ENCODE assay signal across 18 cellular contexts in genomic region chr4:47562297-47562696, GRCh38.
A peak's percentile ranks its signal among the peaks of the same experiment; 100 is the strongest.
DNase-seq lines count a peak whose midpoint lies in the region; ATAC-seq, FAIRE-seq and TF ChIP-seq lines count a peak whose summit lies in the region.
"Had no signal": no experiment of that assay in that cellular context is flagged by ENCODE, and none has a peak within 500 bp of the region (broad histone marks: within the 10 kb centered on the region; RNA-seq: fewer than 3 reads in every experiment).

No MANE protein-coding gene starts in this region.

- no peaks in the 10 kb centered on the region for H3F3A ChIP-seq in smooth muscle cell (ENCODE audit: low read depth)

- no peak for TF ChIP-seq CTCF in astrocyte (IDR thresholded peaks at IDR 0.05; ENCODE audit: insufficient read depth, low read depth, low read length)
- TF ChIP-seq CTCF in smooth muscle cell (IDR thresholded peaks at IDR 0.05; ENCODE audit: borderline replicate concordance, insufficient read depth, poor library complexity, severe bottlenecking), result no peak
- no peak for TF ChIP-seq CTCF in CD4-positive, alpha-beta T cell (IDR thresholded peaks at IDR 0.05)

- H3K27ac Mint-ChIP-seq in astrocyte (ENCODE audit: unreplicated experiment), result no peak overlapping the region
- no peak overlapping the region for H3K27ac Mint-ChIP-seq in activated T-cell treated with anti-CD3 and anti-CD28 coated beads, Interleukin-2, amount 50 U/mL, for 24 hours
- no peak overlapping the region for H3K27ac Mint-ChIP-seq in CD4-positive, alpha-beta T cell
- H3K27ac Mint-ChIP-seq: GM23338 had no signal

- H3K9ac ChIP-seq in astrocyte (ENCODE audit: low read length), result no peak overlapping the region
- H3K9ac ChIP-seq in smooth muscle cell (ENCODE audit: low read depth), result no peak overlapping the region

- peaks cover 32% of the 10 kb centered on the region for H3K36me3 ChIP-seq in astrocyte (ENCODE audit: insufficient read depth, low read length)
- no peaks in the 10 kb centered on the region for H3K36me3 ChIP-seq in smooth muscle cell (ENCODE audit: low read depth)

- H4K20me1 ChIP-seq in astrocyte (ENCODE audit: insufficient read depth, low read length) (no peaks in the 10 kb centered on the region), smooth muscle cell (ENCODE audit: low read depth) (no peaks in the 10 kb centered on the region)

- H3K79me2 ChIP-seq in astrocyte (ENCODE audit: insufficient read depth, low read length) (no peaks in the 10 kb centered on the region), smooth muscle cell (ENCODE audit: low read depth) (no peaks in the 10 kb centered on the region)

- H3K36me3 Mint-ChIP-seq in astrocyte (ENCODE audit: low read depth, unreplicated experiment), result peaks cover 19% of the 10 kb centered on the region
- no peaks in the 10 kb centered on the region for H3K36me3 Mint-ChIP-seq in activated T-cell treated with anti-CD3 and anti-CD28 coated beads, Interleukin-2, amount 50 U/mL, for 24 hours (ENCODE audit: low read depth)
- no peaks in the 10 kb centered on the region for H3K36me3 Mint-ChIP-seq in CD4-positive, alpha-beta T cell (ENCODE audit: low read depth)

- H3K27me3 ChIP-seq in astrocyte (ENCODE audit: insufficient read depth, low read length) (no peaks in the 10 kb centered on the region), smooth muscle cell (ENCODE audit: low read depth) (no peaks in the 10 kb centered on the region)
- H3K27me3 ChIP-seq in CD4-positive, alpha-beta T cell (ENCODE audit: control insufficient read depth, insufficient read depth, low read length), result no peaks in the 10 kb centered on the region

- H2AFZ ChIP-seq in astrocyte (ENCODE audit: low read depth, low read length) (no peak overlapping the region), smooth muscle cell (ENCODE audit: low read depth) (no peak overlapping the region)
- H2AFZ ChIP-seq: GM23338 had no signal

- FAIRE-seq in astrocyte (lab: Jason Lieb, UNC), result peak; percentile 47
- FAIRE-seq: K562, RCC 7860 had no signal

- H3K4me1 Mint-ChIP-seq in astrocyte (ENCODE audit: low read depth, unreplicated experiment), result peaks cover 15% of the 10 kb centered on the region
- H3K4me1 Mint-ChIP-seq in activated T-cell treated with anti-CD3 and anti-CD28 coated beads, Interleukin-2, amount 50 U/mL, for 24 hours (ENCODE audit: low read depth), result peaks cover 7% of the 10 kb centered on the region
- peaks cover 9% of the 10 kb centered on the region for H3K4me1 Mint-ChIP-seq in CD4-positive, alpha-beta T cell (ENCODE audit: low read depth)

- DNase-seq in ELR (ENCODE audit: low read depth) (peak; percentile 28), NCI-H526 (lab: John Stamatoyannopoulos, UW) (peak; percentile 81 to 85), astrocyte (ENCODE audit: low read depth) (peak; percentile 56), smooth muscle cell (lab: John Stamatoyannopoulos, UW; ENCODE audit: unreplicated experiment) (no peak), NCI-H226 (no peak)
- DNase-seq in activated T-cell treated with anti-CD3 and anti-CD28 coated beads, Interleukin-2, amount 50 U/mL, for 24 hours, result no peak
- DNase-seq in CD4-positive, alpha-beta T cell, result no peak
- DNase-seq: GF-D8, NCI-H1092, NCI-H1694, NCI-H446 treated with DMSO at 0.1 percent for 48 hours, NCI-H82, SHP77 treated with DMSO at 0.1 percent for 48 hours, SW 1271 had no signal

- H3K9me3 ChIP-seq in astrocyte (ENCODE audit: insufficient read depth, low read depth, low read length) (no peaks in the 10 kb centered on the region), smooth muscle cell (replicated peaks; ENCODE audit: low read depth) (no peaks in the 10 kb centered on the region)
- no peaks in the 10 kb centered on the region for H3K9me3 ChIP-seq in CD4-positive, alpha-beta T cell (ENCODE audit: control insufficient read depth, low read length)

- H3K9me3 Mint-ChIP-seq in astrocyte (ENCODE audit: unreplicated experiment), result no peaks in the 10 kb centered on the region
- no peaks in the 10 kb centered on the region for H3K9me3 Mint-ChIP-seq in activated T-cell treated with anti-CD3 and anti-CD28 coated beads, Interleukin-2, amount 50 U/mL, for 24 hours
- H3K9me3 Mint-ChIP-seq in CD4-positive, alpha-beta T cell, result no peaks in the 10 kb centered on the region
- H3K9me3 Mint-ChIP-seq: GM23338 had no signal

- no peaks in the 10 kb centered on the region for H3K27me3 Mint-ChIP-seq in astrocyte (ENCODE audit: low read depth, unreplicated experiment)
- H3K27me3 Mint-ChIP-seq in activated T-cell treated with anti-CD3 and anti-CD28 coated beads, Interleukin-2, amount 50 U/mL, for 24 hours, result no peaks in the 10 kb centered on the region
- H3K27me3 Mint-ChIP-seq in CD4-positive, alpha-beta T cell, result no peaks in the 10 kb centered on the region

- H3K4me3 Mint-ChIP-seq in astrocyte (ENCODE audit: unreplicated experiment), result no peak overlapping the region
- no peak overlapping the region for H3K4me3 Mint-ChIP-seq in activated T-cell treated with anti-CD3 and anti-CD28 coated beads, Interleukin-2, amount 50 U/mL, for 24 hours
- no peak overlapping the region for H3K4me3 Mint-ChIP-seq in CD4-positive, alpha-beta T cell
- H3K4me3 Mint-ChIP-seq: GM23338 had no signal

- intact Hi-C loops in CD4-positive, alpha-beta T cell (cut with DNase I, micrococcal nuclease), result loop anchor here (10.0 kb wide), 2 partner anchors 77 to 717 kb away; partner anchors contain the start of gene ATP10D (in 1 of the 2)

- H3K4me1 ChIP-seq in astrocyte (ENCODE audit: insufficient read depth, low read length), result peaks cover 10% of the 10 kb centered on the region
- H3K4me1 ChIP-seq in smooth muscle cell (ENCODE audit: low read depth), result no peaks in the 10 kb centered on the region

- H3K4me3 ChIP-seq in astrocyte (ENCODE audit: insufficient read depth, low read depth, low read length) (no peak overlapping the region), smooth muscle cell (no peak overlapping the region)
- H3K4me3 ChIP-seq: GM23338, K562 had no signal

- CTCF ChIA-PET in CD4-positive, alpha-beta T cell (lab: Charles Lee), result no interaction called here

- ATAC-seq in CD4-positive, alpha-beta T cell (ENCODE audit: poor library complexity), result no peak
- ATAC-seq: GM23338, K562 had no signal

- H3K27ac ChIP-seq in astrocyte (ENCODE audit: low read depth, low read length) (no peak overlapping the region), smooth muscle cell (ENCODE audit: low read depth) (peak overlapping the region; percentile 11)
- no peak overlapping the region for H3K27ac ChIP-seq in CD4-positive, alpha-beta T cell (ENCODE audit: low read depth, low read length)
- H3K27ac ChIP-seq: HL-60 had no signal

- POLR2A ChIA-PET in CD4-positive, alpha-beta T cell (lab: Charles Lee), result no interaction called here

- 52% methylated on average over 3 of the region's 3 CpGs for WGBS in smooth muscle cell (ENCODE audit: low lambda C conversion rate)

- H3K4me2 ChIP-seq in astrocyte (ENCODE audit: low read length), result no peak overlapping the region
- no peak overlapping the region for H3K4me2 ChIP-seq in smooth muscle cell
- H3K4me2 ChIP-seq: GM23338 had no signal

Comparison
In these comparisons a context has a peak if more than half of its experiments do, and no peak if none do; other contexts are left out.
1. DNase-seq: peak in ELR (single experiment), NCI-H526 (2 of 2) and astrocyte (single experiment); none in smooth muscle cell (single experiment), activated T-cell treated with anti-CD3 and anti-CD28 coated beads, Interleukin-2, amount 50 U/mL, for 24 hours (single experiment), CD4-positive, alpha-beta T cell (0 of 10) and NCI-H226 (single experiment).